8 cellular contexts compared by ENCODE assay signal in genomic region chr5:149837680-149838269, GRCh38.
DNase-seq lines count a peak whose midpoint lies in the region; ATAC-seq and TF ChIP-seq lines count a peak whose summit lies in the region.

No MANE protein-coding gene starts in this region.

- H3K9me3 ChIP-seq in left lung, result no peaks in the 10 kb centered on the region

- CTCF ChIA-PET in T-cell (lab: Charles Lee), result interaction anchor here (0.6 to 1.4 kb wide), 4 partner anchors 14 to 153 kb away, joined by 3 to 4 read pairs (median 3); no protein-coding TSS in a partner anchor

- H3K36me3 ChIP-seq in left lung, result peaks cover 0 to 7% of the 10 kb centered on the region in 2 donors

- peak; percentile 75 for ATAC-seq in left lung
- no peak for ATAC-seq in T-cell (replicated peaks in 1 of 4)
- no peak for ATAC-seq in HG03175 (IDR thresholded peaks at IDR 0.05; ENCODE audit: unreplicated experiment)

- POLR2A ChIA-PET in T-cell (lab: Charles Lee), result no interaction called here

- H3K4me1 Mint-ChIP-seq in T-cell, result no peaks in the 10 kb centered on the region

- H3K27me3 ChIP-seq in left lung, result no peaks in the 10 kb centered on the region

- peaks cover 28% of the 10 kb centered on the region for H3K36me3 Mint-ChIP-seq in T-cell

- H3K27ac Mint-ChIP-seq in T-cell, result no peak overlapping the region

- H3K27ac ChIP-seq in 22Rv1 (no peak overlapping the region), left lung (no peak overlapping the region)

- H3K9me3 Mint-ChIP-seq in T-cell, result no peaks in the 10 kb centered on the region

- TF ChIP-seq CTCF in 22Rv1 (IDR thresholded peaks at IDR 0.05) (peak; percentile 86), GM12864 (IDR thresholded peaks at IDR 0.05; ENCODE audit: low read depth, low read length, missing control alignments) (peak; percentile 45), cardiac fibroblast (IDR thresholded peaks at IDR 0.05; ENCODE audit: low read depth, low read length) (peak; percentile 96), left lung (IDR thresholded peaks at IDR 0.05) (peak; percentile 48 to 49)

- H3K27me3 Mint-ChIP-seq in T-cell, result no peaks in the 10 kb centered on the region

- DNase-seq in GM12864 (ENCODE audit: low read depth) (no peak), NCI-H69 (lab: John Stamatoyannopoulos, UW) (peak; percentile 51), cardiac fibroblast (ENCODE audit: low read depth in 2 of 2) (peak; percentile 78 to 80), left lung (peak in 1 of 2 donors; percentile 54), T-cell (no peak), GM19238 (ENCODE audit: insufficient read length, low spot score) (no peak)

- peaks cover 0 to 4% of the 10 kb centered on the region in 2 donors for H3K4me1 ChIP-seq in left lung

- H3K4me3 Mint-ChIP-seq in T-cell, result no peak overlapping the region

- intact Hi-C loops in left lung (cut with DNase I), result loop anchor here in 1 of 2 donors (10.0 kb wide), 1 partner anchor 147 kb away; no protein-coding TSS in a partner anchor

- H3K4me3 ChIP-seq in GM12864 (ENCODE audit: low read depth, low read length) (no peak overlapping the region), cardiac fibroblast (replicated peaks in 1 of 2; ENCODE audit: low read depth in 2 of 2, low read length in 2 of 2) (no peak overlapping the region), left lung (no peak overlapping the region)

Comparison
In these comparisons a context has a peak if more than half of its experiments do, and no peak if none do; other contexts are left out.
1. CTCF ChIP-seq: peak in every context shown above with its lines; median percentile 96 in cardiac fibroblast; 86 in 22Rv1; 48 in left lung; 45 in GM12864.
2. DNase-seq: peak in NCI-H69 (single experiment) and cardiac fibroblast (2 of 2); none in GM12864 (single experiment), T-cell (0 of 34) and GM19238 (single experiment).